10 cellular contexts compared by ENCODE assay signal in the genomic region with DNA sequence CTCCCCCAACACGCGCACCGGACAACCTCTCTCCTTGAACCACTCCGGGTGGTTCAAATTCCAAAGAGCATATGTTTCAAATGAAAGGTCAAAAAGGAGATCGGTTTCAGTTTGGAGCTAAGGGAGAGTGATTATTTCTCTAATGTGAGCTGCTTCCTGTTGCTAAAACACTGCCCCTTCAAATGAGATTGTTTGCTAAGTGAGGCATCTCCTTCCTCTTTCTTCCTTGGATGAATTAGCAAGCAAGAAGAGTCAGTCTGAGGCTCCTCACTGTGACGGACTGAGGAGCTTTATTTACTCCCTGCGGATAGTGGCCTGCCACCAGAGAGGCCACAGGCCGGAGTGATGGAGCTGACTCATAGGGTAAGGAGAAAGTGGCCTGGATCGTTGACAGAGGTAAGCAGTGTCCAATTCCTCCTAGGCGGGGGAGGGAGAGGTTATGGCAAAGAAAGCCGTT.
DNase-seq lines count a peak whose midpoint lies in the region; ATAC-seq and TF ChIP-seq lines count a peak whose summit lies in the region.
"Had no signal": no experiment of that assay in that cellular context is flagged by ENCODE, and none has a peak within 500 bp of the region (broad histone marks: within the 10 kb centered on the region; RNA-seq: fewer than 3 reads in every experiment).

No MANE protein-coding gene starts in this region.

- H3K9me3 ChIP-seq in heart right ventricle = no peaks in the 10 kb centered on the region
- no peaks in the 10 kb centered on the region for H3K9me3 ChIP-seq in uterus

- WGBS in heart right ventricle, 2 donors = 36 to 43% methylated on average over 11 of the region's 11 CpGs

- DNase-seq in heart right ventricle (no peak), cardiac septum (ENCODE audit: low spot score) (no peak), kidney epithelial cell (ENCODE audit: low read depth) (peak; percentile 14), uterus (peak in 1 of 2 donors; percentile 21)
- DNase-seq: activated CD4-positive, alpha-beta T cell treated with anti-CD3 and anti-CD28 coated beads, Interleukin-2, amount 50 U/mL, for 4 hours; NCI-H82 had no signal

- TF ChIP-seq POLR2A in uterus (IDR thresholded peaks at IDR 0.05) = no peak

- intact Hi-C loops in heart right ventricle (cut with DNase I) (loop anchor here in 1 of 10 donors (10.0 kb wide), 1 partner anchor 110 kb away; no protein-coding TSS in a partner anchor), cardiac septum (cut with DNase I) (no loop called here), uterus (cut with DNase I; ENCODE audit: low total_unique reads) (no loop called here)

- TF ChIP-seq CTCF in heart right ventricle (IDR thresholded peaks at IDR 0.05) = no peak
- TF ChIP-seq CTCF in WI38 (IDR thresholded peaks at IDR 0.05; ENCODE audit: low read depth, low read length) = no peak
- no peak for TF ChIP-seq CTCF in kidney epithelial cell (IDR thresholded peaks at IDR 0.05; ENCODE audit: insufficient read depth, low read length, poor library complexity, severe bottlenecking)
- no peak for TF ChIP-seq CTCF in uterus (IDR thresholded peaks at IDR 0.05)

- ATAC-seq in heart right ventricle (peak in 5 of 8 donors; percentile 35 to 63 (median 37)), HG03196 (IDR thresholded peaks at IDR 0.05; ENCODE audit: unreplicated experiment) (no peak), GM18502 (IDR thresholded peaks at IDR 0.05; ENCODE audit: poor library complexity, unreplicated experiment) (no peak), esophagus mucosa (no peak)

- H3K27ac ChIP-seq in heart right ventricle (peak overlapping the region in 7 of 10 donors; percentile 10 to 76 (median 27)), uterus (peak overlapping the region; percentile 15 to 45)

- H3K4me1 ChIP-seq in heart right ventricle = peaks cover 0 to 12% (median 10%) of the 10 kb centered on the region in 9 donors
- H3K4me1 ChIP-seq in uterus = no peaks in the 10 kb centered on the region

- peak overlapping the region in 2 of 10 donors; percentile 0 to 23 for H3K4me3 ChIP-seq in heart right ventricle
- peak overlapping the region; percentile 52 for H3K4me3 ChIP-seq in WI38 (ENCODE audit: low read depth, low read length)
- no peak overlapping the region for H3K4me3 ChIP-seq in kidney epithelial cell (ENCODE audit: low read depth, low read length)
- no peak overlapping the region for H3K4me3 ChIP-seq in uterus

- H3K27me3 ChIP-seq in heart right ventricle (no peaks in the 10 kb centered on the region), kidney epithelial cell (ENCODE audit: control insufficient read depth, insufficient read depth, low read length) (no peaks in the 10 kb centered on the region), uterus (no peaks in the 10 kb centered on the region)

- no peaks in the 10 kb centered on the region for H3K36me3 ChIP-seq in heart right ventricle
- no peaks in the 10 kb centered on the region for H3K36me3 ChIP-seq in kidney epithelial cell (ENCODE audit: control insufficient read depth, insufficient read depth, low read length)
- no peaks in the 10 kb centered on the region for H3K36me3 ChIP-seq in uterus

Comparison
In these comparisons a context has a peak if more than half of its experiments do, and no peak if none do; other contexts are left out.
1. ATAC-seq: peak in heart right ventricle (5 of 8); none in HG03196 (single experiment), GM18502 (single experiment) and esophagus mucosa (single experiment).